ENCODE assay signal across 9 cellular contexts in the genomic region with DNA sequence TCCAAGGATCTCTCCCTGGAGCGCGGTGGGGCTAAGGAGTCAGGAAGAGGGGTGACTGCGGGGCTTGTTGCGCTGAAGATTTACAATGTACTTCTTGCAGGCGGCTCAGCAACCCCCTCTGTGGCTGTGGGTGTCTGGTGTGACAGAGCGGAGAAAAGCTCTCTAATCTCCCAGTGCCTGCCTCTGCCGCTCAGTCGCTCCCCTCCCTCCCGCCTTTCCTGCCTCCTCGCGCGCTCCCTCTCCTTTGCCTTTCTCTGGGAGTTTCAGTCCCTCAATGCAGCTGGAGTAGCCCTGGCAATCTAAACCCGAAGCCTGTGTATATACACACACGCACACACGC. TPM values are rescaled to one million over a fixed set of nuclear protein-coding genes. Genes with fewer than 3 reads are reported as not detected.
DNase-seq lines count a peak whose midpoint lies in the region; ATAC-seq and TF ChIP-seq lines count a peak whose summit lies in the region.
"Had no signal": no experiment of that assay in that cellular context is flagged by ENCODE, and none has a peak within 500 bp of the region (broad histone marks: within the 10 kb centered on the region; RNA-seq: fewer than 3 reads in every experiment).

No MANE protein-coding gene starts in this region.

- peak overlapping the region; percentile 77 for H3K4me3 Mint-ChIP-seq in dendritic cell treated with granulocyte-macrophage colony-stimulating factor and Interleukin-4, amounts not matched to agents 40 ng/mL and 50 ng/mL, for 4 days
- H3K4me3 Mint-ChIP-seq in immature natural killer cell: peak overlapping the region in 1 of 5 donors; percentile 5
- no peak overlapping the region for H3K4me3 Mint-ChIP-seq in stimulated activated effector memory CD8-positive, alpha-beta T cell treated with anti-CD3 and anti-CD28 coated beads, Interleukin-12 subunit alpha, Interleukin-12 subunit beta, amount 100 ng/mL, for 72 hours
- H3K4me3 Mint-ChIP-seq: central memory CD8-positive, alpha-beta T cell had no signal

- H3K4me3 ChIP-seq in lower lobe of right lung: peak overlapping the region; percentile 61

- TF ChIP-seq CTCF in lower lobe of right lung (IDR thresholded peaks at IDR 0.05): no peak

- H3K27me3 ChIP-seq in lower lobe of right lung (ENCODE audit: low read depth): peaks cover 32% of the 10 kb centered on the region

- H3K27ac ChIP-seq in lower lobe of right lung: peak overlapping the region; percentile 72

- no peaks in the 10 kb centered on the region for H3K9me3 ChIP-seq in lower lobe of right lung

- no peaks in the 10 kb centered on the region for H3K36me3 Mint-ChIP-seq in dendritic cell treated with granulocyte-macrophage colony-stimulating factor and Interleukin-4, amounts not matched to agents 40 ng/mL and 50 ng/mL, for 4 days (ENCODE audit: low read depth)
- H3K36me3 Mint-ChIP-seq in immature natural killer cell: peaks cover 0 to 5% (median 0%) of the 10 kb centered on the region in 3 donors
- no peaks in the 10 kb centered on the region for H3K36me3 Mint-ChIP-seq in stimulated activated effector memory CD8-positive, alpha-beta T cell treated with anti-CD3 and anti-CD28 coated beads, Interleukin-12 subunit alpha, Interleukin-12 subunit beta, amount 100 ng/mL, for 72 hours

- ATAC-seq in lower lobe of right lung: peak; percentile 30 to 32
- ATAC-seq in stimulated activated effector memory CD8-positive, alpha-beta T cell treated with anti-CD3 and anti-CD28 coated beads, Interleukin-12 subunit alpha, Interleukin-12 subunit beta, amount 100 ng/mL, for 72 hours: no peak

- no peak overlapping the region for H3K27ac Mint-ChIP-seq in dendritic cell treated with granulocyte-macrophage colony-stimulating factor and Interleukin-4, amounts not matched to agents 40 ng/mL and 50 ng/mL, for 4 days
- H3K27ac Mint-ChIP-seq in immature natural killer cell: no peak overlapping the region
- no peak overlapping the region for H3K27ac Mint-ChIP-seq in stimulated activated effector memory CD8-positive, alpha-beta T cell treated with anti-CD3 and anti-CD28 coated beads, Interleukin-12 subunit alpha, Interleukin-12 subunit beta, amount 100 ng/mL, for 72 hours

- peaks cover 35% of the 10 kb centered on the region for H3K4me1 Mint-ChIP-seq in dendritic cell treated with granulocyte-macrophage colony-stimulating factor and Interleukin-4, amounts not matched to agents 40 ng/mL and 50 ng/mL, for 4 days (ENCODE audit: low read depth)
- H3K4me1 Mint-ChIP-seq in immature natural killer cell: no peaks in the 10 kb centered on the region
- no peaks in the 10 kb centered on the region for H3K4me1 Mint-ChIP-seq in stimulated activated effector memory CD8-positive, alpha-beta T cell treated with anti-CD3 and anti-CD28 coated beads, Interleukin-12 subunit alpha, Interleukin-12 subunit beta, amount 100 ng/mL, for 72 hours
- H3K4me1 Mint-ChIP-seq: central memory CD8-positive, alpha-beta T cell had no signal

- H3K9me3 Mint-ChIP-seq in dendritic cell treated with granulocyte-macrophage colony-stimulating factor and Interleukin-4, amounts not matched to agents 40 ng/mL and 50 ng/mL, for 4 days: no peaks in the 10 kb centered on the region
- H3K9me3 Mint-ChIP-seq in immature natural killer cell: peaks cover 0 to 28% (median 5%) of the 10 kb centered on the region in 6 donors
- H3K9me3 Mint-ChIP-seq in stimulated activated effector memory CD8-positive, alpha-beta T cell treated with anti-CD3 and anti-CD28 coated beads, Interleukin-12 subunit alpha, Interleukin-12 subunit beta, amount 100 ng/mL, for 72 hours: no peaks in the 10 kb centered on the region
- H3K9me3 Mint-ChIP-seq: central memory CD8-positive, alpha-beta T cell had no signal

- no peaks in the 10 kb centered on the region for H3K36me3 ChIP-seq in lower lobe of right lung

- peaks cover 59% of the 10 kb centered on the region for H3K27me3 Mint-ChIP-seq in dendritic cell treated with granulocyte-macrophage colony-stimulating factor and Interleukin-4, amounts not matched to agents 40 ng/mL and 50 ng/mL, for 4 days
- H3K27me3 Mint-ChIP-seq in immature natural killer cell (ENCODE audit: low read depth in 3 of 3): peaks cover 7 to 20% (median 8%) of the 10 kb centered on the region in 3 donors

- peaks cover 32% of the 10 kb centered on the region for H3K4me1 ChIP-seq in lower lobe of right lung

- DNase-seq in Caki2 (ENCODE audit: low read depth) (peak; percentile 85), NCI-H2171 treated with DMSO at 0.1 percent for 48 hours (lab: John Stamatoyannopoulos, UW) (peak; percentile 85), lower lobe of right lung (no peak), immature natural killer cell (no peak), GM19238 (ENCODE audit: insufficient read length, low spot score) (no peak)
- DNase-seq in activated naive CD4-positive, alpha-beta T cell treated with Interleukin-2 at 50 U/mL for 16 hours: no peak
- DNase-seq in stimulated activated effector memory CD8-positive, alpha-beta T cell treated with anti-CD3 and anti-CD28 coated beads, Interleukin-12 subunit alpha, Interleukin-12 subunit beta, amount 100 ng/mL, for 72 hours (ENCODE audit: low spot score in 2 of 2): no peak

- intact Hi-C loops in dendritic cell treated with granulocyte-macrophage colony-stimulating factor and Interleukin-4, amounts not matched to agents 40 ng/mL and 50 ng/mL, for 4 days (cut with micrococcal nuclease): no loop called here
- intact Hi-C loops in lower lobe of right lung (cut with DNase I): no loop called here

- in situ Hi-C loops in Caki2 (cut with HindIII; ENCODE audit: low pct_unique_long_range_greater_than_20kb, low sequenced_read_pairs): no loop called here

RNA-seq across cellular contexts. Expression of gene TRHDE, which starts 0.8 kb away (rescaled TPM):
- total RNA-seq in Caki2 (2014; rRNA removed; shearing (Covaris generic); ENCODE audit: low replicate concordance): 26.0 and 36.2 TPM in 2 replicates
- 12.5 TPM for total RNA-seq in lower lobe of right lung
- polyA plus RNA-seq in immature natural killer cell: not detected

Comparison
In these comparisons a context has a peak if more than half of its experiments do, and no peak if none do; other contexts are left out.
1. DNase-seq: peak in Caki2 (single experiment) and NCI-H2171 treated with DMSO at 0.1 percent for 48 hours (single experiment); none in lower lobe of right lung (single experiment), immature natural killer cell (0 of 3), activated naive CD4-positive, alpha-beta T cell treated with Interleukin-2 at 50 U/mL for 16 hours (single experiment), stimulated activated effector memory CD8-positive, alpha-beta T cell treated with anti-CD3 and anti-CD28 coated beads, Interleukin-12 subunit alpha, Interleukin-12 subunit beta, amount 100 ng/mL, for 72 hours (0 of 2) and GM19238 (single experiment).